25 cellular contexts compared by ENCODE assay signal in the genomic region with DNA sequence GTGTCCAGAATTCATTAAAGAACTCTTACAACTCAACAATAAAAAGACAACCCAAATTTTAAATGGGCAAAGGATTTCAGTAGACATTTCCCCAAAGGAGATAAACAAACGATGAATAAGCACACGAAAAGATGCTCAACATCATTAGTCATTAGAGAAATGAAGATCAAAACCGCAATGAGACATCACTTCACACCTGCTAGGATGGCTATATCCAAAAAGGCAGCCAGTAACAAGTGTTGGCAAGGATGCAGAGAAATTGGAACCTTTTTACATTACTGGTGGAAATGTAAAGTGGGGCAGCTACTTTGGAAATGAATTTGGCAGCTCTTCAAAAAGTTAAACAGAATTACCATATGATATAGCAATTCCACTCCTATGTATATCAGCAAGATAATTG.
"Had no signal": no experiment of that assay in that cellular context is flagged by ENCODE, and none has a peak within 500 bp of the region (broad histone marks: within the 10 kb centered on the region; RNA-seq: fewer than 3 reads in every experiment).

No MANE protein-coding gene starts in this region.

- H3K27ac Mint-ChIP-seq: activated B cell treated with CpG ODN at 0.5 μM for 24 hours; activated CD4-positive, alpha-beta T cell treated with anti-CD3 and anti-CD28 coated beads, Interleukin-2, amount 10 ng/mL, durations not matched to agents 24 days and 14 days; activated naive CD4-positive, alpha-beta T cell treated with anti-CD3 and anti-CD28 coated beads for 36 hours; activated naive CD8-positive, alpha-beta T cell; activated T-helper 17 cell treated with anti-CD3 and anti-CD28 coated beads, Interleukin-2, amount 50 U/mL, for 72 hours; T-helper 17 cell had no signal

- H3K4me3 Mint-ChIP-seq: activated B cell treated with CpG ODN at 0.5 μM for 24 hours; activated CD4-positive, alpha-beta T cell treated with anti-CD3 and anti-CD28 coated beads, Interleukin-2, amount 10 ng/mL, durations not matched to agents 24 days and 14 days; activated naive CD4-positive, alpha-beta T cell treated with anti-CD3 and anti-CD28 coated beads for 36 hours; activated naive CD8-positive, alpha-beta T cell; activated T-helper 17 cell treated with anti-CD3 and anti-CD28 coated beads, Interleukin-2, amount 50 U/mL, for 72 hours; T-helper 17 cell had no signal

- ATAC-seq: activated T-helper 17 cell treated with anti-CD3 and anti-CD28 coated beads, Interleukin-2, amount 50 U/mL, for 72 hours; T-helper 17 cell had no signal

- H3K36me3 ChIP-seq: brain microvascular endothelial cell, cardiac muscle cell, Peyer's patch had no signal

- H3K4me1 ChIP-seq: Peyer's patch had no signal

- H3K36me3 Mint-ChIP-seq: activated naive CD8-positive, alpha-beta T cell had no signal

- H3K9me3 Mint-ChIP-seq: activated B cell treated with CpG ODN at 0.5 μM for 24 hours; activated CD4-positive, alpha-beta T cell treated with anti-CD3 and anti-CD28 coated beads, Interleukin-2, amount 10 ng/mL, durations not matched to agents 24 days and 14 days; activated naive CD4-positive, alpha-beta T cell treated with anti-CD3 and anti-CD28 coated beads for 36 hours; activated T-helper 17 cell treated with anti-CD3 and anti-CD28 coated beads, Interleukin-2, amount 50 U/mL, for 72 hours had no signal

- H3K9me3 ChIP-seq: Peyer's patch had no signal

- DNase-seq: activated B cell treated with CpG ODN at 0.5 μM for 24 hours; activated CD4-positive, alpha-beta T cell treated with anti-CD3 and anti-CD28 coated beads for 1 hour; activated CD4-positive, alpha-beta T cell treated with anti-CD3 and anti-CD28 coated beads, Interleukin-2, amount 10 ng/mL, durations not matched to agents 24 days and 14 days; activated CD4-positive, alpha-beta T cell treated with anti-CD3 and anti-CD28 coated beads, Interleukin-2, amount 50 U/mL, for 48 hours; activated CD8-positive, alpha-beta memory T cell treated with anti-CD3 and anti-CD28 coated beads for 24 hours; activated gamma-delta T cell; activated naive CD4-positive, alpha-beta T cell treated with anti-CD3 and anti-CD28 coated beads for 36 hours; activated T-cell treated with anti-CD3 and anti-CD28 coated beads for 4 hours; activated T-cell treated with anti-CD3 and anti-CD28 coated beads, Interleukin-2, amount 50 U/mL, for 48 hours; amygdala; brain microvascular endothelial cell; Kasumi-1; KBM-7; NCI-H1092; NCI-H1417; NCI-H1694; NCI-H2029; NCI-H524; Peyer's patch; SHP77 treated with DMSO at 0.1 percent for 48 hours; T-helper 17 cell; T-helper 9 cell had no signal

- H3K4me3 ChIP-seq: cardiac muscle cell, Peyer's patch had no signal

- H3K27ac ChIP-seq: brain microvascular endothelial cell, cardiac muscle cell, Peyer's patch had no signal

- H3K4me1 Mint-ChIP-seq: activated B cell treated with CpG ODN at 0.5 μM for 24 hours; activated CD4-positive, alpha-beta T cell treated with anti-CD3 and anti-CD28 coated beads, Interleukin-2, amount 10 ng/mL, durations not matched to agents 24 days and 14 days; activated T-helper 17 cell treated with anti-CD3 and anti-CD28 coated beads, Interleukin-2, amount 50 U/mL, for 72 hours had no signal

- H3K27me3 ChIP-seq: brain microvascular endothelial cell, Peyer's patch had no signal
